In genomic region chr4:161382655-161383054, GRCh38 we compare ENCODE assay signal across 31 cellular contexts.
"Had no signal": no experiment of that assay in that cellular context is flagged by ENCODE, and none has a peak within 500 bp of the region (broad histone marks: within the 10 kb centered on the region; RNA-seq: fewer than 3 reads in every experiment).

No MANE protein-coding gene starts in this region.

- DNase-seq: activated CD4-positive, alpha-beta memory T cell treated with anti-CD3 and anti-CD28 coated beads for 36 hours; activated CD4-positive, alpha-beta T cell treated with anti-CD3 and anti-CD28 coated beads for 36 hours; activated CD4-positive, alpha-beta T cell treated with anti-CD3 and anti-CD28 coated beads, Interleukin-2, amount 10 ng/mL, durations not matched to agents 24 days and 14 days; activated CD4-positive, CD25-positive, alpha-beta regulatory T cell; activated CD4-positive, CD25-positive, alpha-beta regulatory T cell treated with anti-CD3 and anti-CD28 coated beads, Interleukin-2, amount 50 U/mL, for 72 hours; activated CD8-positive, alpha-beta memory T cell treated with anti-CD3 and anti-CD28 coated beads, Interleukin-2, amount 10 ng/mL, durations not matched to agents 7 days and 5 days; activated CD8-positive, alpha-beta memory T cell treated with anti-CD3 and anti-CD28 coated beads, Interleukin-2, amount 50 U/mL, for 4 hours; activated CD8-positive, alpha-beta T cell treated with anti-CD3 and anti-CD28 coated beads, Interleukin-2, amount 10 ng/mL, durations not matched to agents 7 days and 5 days; activated effector memory CD4-positive, alpha-beta T cell treated with anti-CD3 and anti-CD28 coated beads, Interleukin-2, amount 50 U/mL, for 16 hours; activated naive CD4-positive, alpha-beta T cell treated with anti-CD3 and anti-CD28 coated beads for 36 hours; activated naive CD8-positive, alpha-beta T cell treated with anti-CD3 and anti-CD28 coated beads for 36 hours; activated naive CD8-positive, alpha-beta T cell treated with anti-CD3 and anti-CD28 coated beads, Interleukin-2, amount 50 U/mL, for 24 hours; activated T-cell treated with anti-CD3 and anti-CD28 coated beads, Interleukin-2, amount 50 U/mL, for 1 hour; activated T-cell treated with anti-CD3 and anti-CD28 coated beads, Interleukin-2, amount 50 U/mL, for 48 hours; adrenal gland; amygdala; aorta; body of pancreas; caudate nucleus; cortex of kidney; dermis blood vessel endothelial cell; effector CD4-positive, alpha-beta T cell; esophagus squamous epithelium; foreskin melanocyte; heart right ventricle; T-helper 2 cell had no signal

- H3K27me3 ChIP-seq: adrenal gland, body of pancreas, esophagus squamous epithelium, gastroesophageal sphincter, heart right ventricle had no signal

- H3K4me1 ChIP-seq: adrenal gland, body of pancreas, esophagus squamous epithelium, gastroesophageal sphincter, heart right ventricle had no signal

- H3K4me3 ChIP-seq: adrenal gland, body of pancreas, esophagus squamous epithelium, gastroesophageal sphincter, heart right ventricle had no signal

- H3K4me3 Mint-ChIP-seq: activated CD4-positive, alpha-beta memory T cell treated with anti-CD3 and anti-CD28 coated beads for 36 hours; activated CD4-positive, alpha-beta T cell treated with anti-CD3 and anti-CD28 coated beads for 36 hours; activated CD4-positive, alpha-beta T cell treated with anti-CD3 and anti-CD28 coated beads, Interleukin-2, amount 10 ng/mL, durations not matched to agents 24 days and 14 days; activated CD8-positive, alpha-beta memory T cell treated with anti-CD3 and anti-CD28 coated beads, Interleukin-2, amount 10 ng/mL, durations not matched to agents 7 days and 5 days; activated CD8-positive, alpha-beta T cell treated with anti-CD3 and anti-CD28 coated beads, Interleukin-2, amount 10 ng/mL, durations not matched to agents 7 days and 5 days; activated naive CD4-positive, alpha-beta T cell treated with anti-CD3 and anti-CD28 coated beads for 36 hours; activated naive CD4-positive, alpha-beta T cell treated with anti-CD3 and anti-CD28 coated beads, Interleukin-2, amount 50 U/mL, for 24 hours; activated naive CD8-positive, alpha-beta T cell treated with anti-CD3 and anti-CD28 coated beads for 36 hours; activated naive CD8-positive, alpha-beta T cell treated with anti-CD3 and anti-CD28 coated beads, Interleukin-2, amount 50 U/mL, for 24 hours; activated T-helper 1 cell treated with anti-CD3 and anti-CD28 coated beads, Interleukin-12 subunit alpha, Interleukin-12 subunit beta, Interleukin-2, Interleukin-4 antibody, amounts not matched to agents 30 ng/mL and 10 ng/mL and 1 ng/mL, durations not matched to agents 14 hours and 24 hours and 36 hours had no signal

- H3K9me3 Mint-ChIP-seq: activated CD4-positive, alpha-beta T cell treated with anti-CD3 and anti-CD28 coated beads, Interleukin-2, amount 10 ng/mL, durations not matched to agents 24 days and 14 days; activated naive CD4-positive, alpha-beta T cell treated with anti-CD3 and anti-CD28 coated beads, Interleukin-2, amount 50 U/mL, for 24 hours; activated naive CD8-positive, alpha-beta T cell treated with anti-CD3 and anti-CD28 coated beads, Interleukin-2, amount 50 U/mL, for 24 hours; activated T-helper 1 cell treated with anti-CD3 and anti-CD28 coated beads, Interleukin-12 subunit alpha, Interleukin-12 subunit beta, Interleukin-2, Interleukin-4 antibody, amounts not matched to agents 30 ng/mL and 10 ng/mL and 1 ng/mL, durations not matched to agents 14 hours and 24 hours and 36 hours had no signal

- H3K36me3 ChIP-seq: adrenal gland, esophagus squamous epithelium, gastroesophageal sphincter, heart right ventricle had no signal

- H3K9me3 ChIP-seq: adrenal gland, body of pancreas, esophagus squamous epithelium, gastroesophageal sphincter, heart right ventricle had no signal

- ATAC-seq: activated CD4-positive, alpha-beta T cell treated with anti-CD3 and anti-CD28 coated beads for 36 hours; activated CD8-positive, alpha-beta memory T cell treated with anti-CD3 and anti-CD28 coated beads, Interleukin-2, amount 10 ng/mL, durations not matched to agents 7 days and 5 days; activated CD8-positive, alpha-beta T cell treated with anti-CD3 and anti-CD28 coated beads, Interleukin-2, amount 10 ng/mL, durations not matched to agents 7 days and 5 days; activated naive CD8-positive, alpha-beta T cell treated with anti-CD3 and anti-CD28 coated beads, Interleukin-2, amount 50 U/mL, for 24 hours; body of pancreas; gastroesophageal sphincter; heart right ventricle had no signal

- H3K4me1 Mint-ChIP-seq: activated CD4-positive, alpha-beta T cell treated with anti-CD3 and anti-CD28 coated beads for 36 hours; activated CD4-positive, alpha-beta T cell treated with anti-CD3 and anti-CD28 coated beads, Interleukin-2, amount 10 ng/mL, durations not matched to agents 24 days and 14 days; activated CD8-positive, alpha-beta memory T cell treated with anti-CD3 and anti-CD28 coated beads, Interleukin-2, amount 10 ng/mL, durations not matched to agents 7 days and 5 days; activated naive CD4-positive, alpha-beta T cell treated with anti-CD3 and anti-CD28 coated beads, Interleukin-2, amount 50 U/mL, for 24 hours; activated naive CD8-positive, alpha-beta T cell treated with anti-CD3 and anti-CD28 coated beads for 36 hours; activated naive CD8-positive, alpha-beta T cell treated with anti-CD3 and anti-CD28 coated beads, Interleukin-2, amount 50 U/mL, for 24 hours had no signal

- H3K27me3 Mint-ChIP-seq: activated CD4-positive, alpha-beta memory T cell treated with anti-CD3 and anti-CD28 coated beads for 36 hours; activated CD4-positive, alpha-beta T cell treated with anti-CD3 and anti-CD28 coated beads for 36 hours; activated CD4-positive, alpha-beta T cell treated with anti-CD3 and anti-CD28 coated beads, Interleukin-2, amount 10 ng/mL, durations not matched to agents 24 days and 14 days; activated CD8-positive, alpha-beta memory T cell treated with anti-CD3 and anti-CD28 coated beads, Interleukin-2, amount 10 ng/mL, durations not matched to agents 7 days and 5 days; activated naive CD4-positive, alpha-beta T cell treated with anti-CD3 and anti-CD28 coated beads, Interleukin-2, amount 50 U/mL, for 24 hours; activated naive CD8-positive, alpha-beta T cell treated with anti-CD3 and anti-CD28 coated beads for 36 hours; activated naive CD8-positive, alpha-beta T cell treated with anti-CD3 and anti-CD28 coated beads, Interleukin-2, amount 50 U/mL, for 24 hours had no signal

- H3K27ac ChIP-seq: adrenal gland, body of pancreas, epithelial cell of prostate, esophagus squamous epithelium, gastroesophageal sphincter, heart right ventricle had no signal

- H3K36me3 Mint-ChIP-seq: activated CD4-positive, alpha-beta memory T cell treated with anti-CD3 and anti-CD28 coated beads for 36 hours; activated CD8-positive, alpha-beta memory T cell treated with anti-CD3 and anti-CD28 coated beads, Interleukin-2, amount 10 ng/mL, durations not matched to agents 7 days and 5 days; activated naive CD4-positive, alpha-beta T cell treated with anti-CD3 and anti-CD28 coated beads, Interleukin-2, amount 50 U/mL, for 24 hours; activated naive CD8-positive, alpha-beta T cell treated with anti-CD3 and anti-CD28 coated beads for 36 hours had no signal

- H3K27ac Mint-ChIP-seq: activated CD4-positive, alpha-beta memory T cell treated with anti-CD3 and anti-CD28 coated beads for 36 hours; activated CD4-positive, alpha-beta T cell treated with anti-CD3 and anti-CD28 coated beads for 36 hours; activated CD4-positive, alpha-beta T cell treated with anti-CD3 and anti-CD28 coated beads, Interleukin-2, amount 10 ng/mL, durations not matched to agents 24 days and 14 days; activated CD8-positive, alpha-beta memory T cell treated with anti-CD3 and anti-CD28 coated beads, Interleukin-2, amount 10 ng/mL, durations not matched to agents 7 days and 5 days; activated CD8-positive, alpha-beta T cell treated with anti-CD3 and anti-CD28 coated beads, Interleukin-2, amount 10 ng/mL, durations not matched to agents 7 days and 5 days; activated naive CD4-positive, alpha-beta T cell treated with anti-CD3 and anti-CD28 coated beads for 36 hours; activated naive CD4-positive, alpha-beta T cell treated with anti-CD3 and anti-CD28 coated beads, Interleukin-2, amount 50 U/mL, for 24 hours; activated naive CD8-positive, alpha-beta T cell treated with anti-CD3 and anti-CD28 coated beads for 36 hours; activated naive CD8-positive, alpha-beta T cell treated with anti-CD3 and anti-CD28 coated beads, Interleukin-2, amount 50 U/mL, for 24 hours; activated T-helper 1 cell treated with anti-CD3 and anti-CD28 coated beads, Interleukin-12 subunit alpha, Interleukin-12 subunit beta, Interleukin-2, Interleukin-4 antibody, amounts not matched to agents 30 ng/mL and 10 ng/mL and 1 ng/mL, durations not matched to agents 14 hours and 24 hours and 36 hours; activated T-helper 2 cell treated with anti-CD3 and anti-CD28 coated beads, Interferon-gamma antibody, Interleukin-2, Interleukin-4, amounts not matched to agents 10 μg/mL and 5 μg/mL and 100 μg/mL, durations not matched to agents 14 hours and 24 hours and 36 hours had no signal
